Comparison of ENCODE assay signal across 7 cellular contexts in genomic region chr1:3474421-3474820, GRCh38. TPM values are rescaled to one million over a fixed set of nuclear protein-coding genes. Genes with fewer than 3 reads are reported as not detected.
"Had no signal": no experiment of that assay in that cellular context is flagged by ENCODE, and none has a peak within 500 bp of the region (broad histone marks: within the 10 kb centered on the region; RNA-seq: fewer than 3 reads in every experiment).

No MANE protein-coding gene starts in this region.

- H3K27ac ChIP-seq: GM23248 had no signal

- ATAC-seq: HCT116 had no signal

- H3K9me3 ChIP-seq: HAP-1 had no signal

- DNase-seq: GM23248, GOT3, H7, KBM-7 had no signal

- H3K36me3 ChIP-seq: HAP-1 had no signal

- H3K4me3 ChIP-seq: GM23248, HAP-1 had no signal

RNA-seq across cellular contexts. Expression of gene ARHGEF16, which starts 20.0 kb away (rescaled TPM):
- total RNA-seq: GM23248 had no signal
- polyA plus RNA-seq: GM23248, IgD-negative memory B cell had no signal
